ENCODE assay signal across 26 cellular contexts in the genomic region with DNA sequence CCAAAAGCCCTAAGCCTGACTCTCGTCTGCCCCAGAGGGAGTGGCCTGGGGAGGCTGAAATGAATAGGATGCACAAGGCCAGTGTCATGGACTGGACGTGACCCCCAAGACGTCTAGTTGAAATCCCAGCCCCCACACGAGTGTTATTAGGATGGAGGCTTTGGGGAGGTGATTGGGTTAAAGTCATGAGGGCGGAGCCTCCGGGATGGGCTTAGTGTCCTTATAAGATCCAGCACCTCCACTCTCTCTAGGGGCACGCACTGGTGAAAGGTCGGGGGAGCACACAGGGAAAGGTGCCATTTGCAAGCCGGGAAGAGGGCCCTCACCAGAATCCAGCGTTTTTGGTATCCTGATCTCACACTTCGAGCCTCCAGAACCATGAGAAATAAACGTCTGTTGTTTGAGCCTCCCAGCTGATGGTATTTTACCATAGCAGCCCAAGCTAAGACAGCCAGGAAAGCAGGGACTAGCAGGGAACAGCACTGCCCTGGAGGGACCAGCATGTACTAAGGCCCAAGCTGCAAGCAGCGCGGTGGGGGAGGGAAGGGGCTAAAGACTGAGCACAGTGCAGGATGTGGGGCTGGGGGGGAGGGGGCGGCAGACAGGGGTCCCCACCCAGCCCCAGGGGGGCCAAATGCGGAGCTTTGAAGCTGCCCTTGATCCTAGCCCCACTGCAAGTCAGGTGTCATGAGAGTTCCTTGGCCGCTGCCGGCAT.
DNase-seq lines count a peak whose midpoint lies in the region; ATAC-seq and TF ChIP-seq lines count a peak whose summit lies in the region.
"Had no signal": no experiment of that assay in that cellular context is flagged by ENCODE, and none has a peak within 500 bp of the region (broad histone marks: within the 10 kb centered on the region; RNA-seq: fewer than 3 reads in every experiment).

No MANE protein-coding gene starts in this region.

- H3K4me1 Mint-ChIP-seq in activated naive CD8-positive, alpha-beta T cell (ENCODE audit: low read depth): peaks cover 23% of the 10 kb centered on the region
- peaks cover 15% of the 10 kb centered on the region for H3K4me1 Mint-ChIP-seq in activated naive CD8-positive, alpha-beta T cell treated with anti-CD3 and anti-CD28 coated beads for 36 hours
- H3K4me1 Mint-ChIP-seq in endodermal cell: peaks cover 5% of the 10 kb centered on the region
- H3K4me1 Mint-ChIP-seq in stimulated activated naive B cell treated with anti-CD40 and anti-IgM and Interleukin-4, amounts not matched to agents 10 μg/mL and 1 μg/mL and 100 μg/mL, for 72 hours: peaks cover 12 to 18% of the 10 kb centered on the region in 2 donors

- H3K27ac Mint-ChIP-seq in activated naive CD8-positive, alpha-beta T cell: peak overlapping the region; percentile 22
- H3K27ac Mint-ChIP-seq in activated naive CD8-positive, alpha-beta T cell treated with anti-CD3 and anti-CD28 coated beads for 36 hours: no peak overlapping the region
- H3K27ac Mint-ChIP-seq in endodermal cell: peak overlapping the region; percentile 36
- peak overlapping the region; percentile 63 for H3K27ac Mint-ChIP-seq in stimulated activated naive B cell treated with anti-CD40 and anti-IgM and Interleukin-4, amounts not matched to agents 10 μg/mL and 1 μg/mL and 100 μg/mL, for 72 hours
- H3K27ac Mint-ChIP-seq: activated CD4-positive, alpha-beta T cell treated with anti-CD3 and anti-CD28 coated beads, Interleukin-2, amount 10 ng/mL, durations not matched to agents 7 days and 5 days; activated CD8-positive, alpha-beta memory T cell treated with anti-CD3 and anti-CD28 coated beads, Interleukin-2, amount 10 ng/mL, durations not matched to agents 7 days and 5 days; activated naive CD4-positive, alpha-beta T cell treated with anti-CD3 and anti-CD28 coated beads for 36 hours; progenitor cell of endocrine pancreas had no signal

- H3K9me3 ChIP-seq in endodermal cell (ENCODE audit: control insufficient read depth, low read length): peaks cover 14% of the 10 kb centered on the region
- H3K9me3 ChIP-seq in sigmoid colon: peaks cover 0 to 8% (median 0%) of the 10 kb centered on the region in 4 donors
- no peaks in the 10 kb centered on the region for H3K9me3 ChIP-seq in uterus

- intact Hi-C loops in sigmoid colon (cut with DNase I): no loop called here
- intact Hi-C loops in uterus (cut with DNase I; ENCODE audit: low total_unique reads): no loop called here

- H3K36me3 ChIP-seq in endodermal cell (ENCODE audit: control insufficient read depth, insufficient read depth, low read length): no peaks in the 10 kb centered on the region
- no peaks in the 10 kb centered on the region for H3K36me3 ChIP-seq in sigmoid colon
- no peaks in the 10 kb centered on the region for H3K36me3 ChIP-seq in uterus
- H3K36me3 ChIP-seq: brain microvascular endothelial cell, heart left ventricle, transverse colon had no signal

- H3K9me3 Mint-ChIP-seq in activated naive CD8-positive, alpha-beta T cell (ENCODE audit: low read depth): peaks cover 6% of the 10 kb centered on the region
- H3K9me3 Mint-ChIP-seq in activated naive CD8-positive, alpha-beta T cell treated with anti-CD3 and anti-CD28 coated beads for 36 hours: peaks cover 26% of the 10 kb centered on the region
- H3K9me3 Mint-ChIP-seq in endodermal cell: peaks cover 31% of the 10 kb centered on the region
- H3K9me3 Mint-ChIP-seq in stimulated activated naive B cell treated with anti-CD40 and anti-IgM and Interleukin-4, amounts not matched to agents 10 μg/mL and 1 μg/mL and 100 μg/mL, for 72 hours: peaks cover 14 to 15% of the 10 kb centered on the region in 2 donors

- TF ChIP-seq EP300 in sigmoid colon (IDR thresholded peaks at IDR 0.05): no peak

- no peaks in the 10 kb centered on the region for H3K36me3 Mint-ChIP-seq in activated naive CD8-positive, alpha-beta T cell
- H3K36me3 Mint-ChIP-seq in activated naive CD8-positive, alpha-beta T cell treated with anti-CD3 and anti-CD28 coated beads for 36 hours: peaks cover 6% of the 10 kb centered on the region
- peaks cover 6% of the 10 kb centered on the region for H3K36me3 Mint-ChIP-seq in endodermal cell (ENCODE audit: low read depth)
- peaks cover 2 to 13% of the 10 kb centered on the region in 2 donors for H3K36me3 Mint-ChIP-seq in stimulated activated naive B cell treated with anti-CD40 and anti-IgM and Interleukin-4, amounts not matched to agents 10 μg/mL and 1 μg/mL and 100 μg/mL, for 72 hours

- H3K27me3 ChIP-seq in endodermal cell (ENCODE audit: control insufficient read depth, insufficient read depth, low read length, poor library complexity, severe bottlenecking): no peaks in the 10 kb centered on the region
- H3K27me3 ChIP-seq in sigmoid colon: no peaks in the 10 kb centered on the region
- no peaks in the 10 kb centered on the region for H3K27me3 ChIP-seq in uterus
- H3K27me3 ChIP-seq: brain microvascular endothelial cell, heart left ventricle, transverse colon had no signal

- no peak for TF ChIP-seq CTCF in endodermal cell (conservative IDR thresholded peaks at IDR 0.05)
- TF ChIP-seq CTCF in sigmoid colon (IDR thresholded peaks at IDR 0.05): no peak
- no peak for TF ChIP-seq CTCF in uterus (IDR thresholded peaks at IDR 0.05)

- H3K4me3 Mint-ChIP-seq in activated naive CD8-positive, alpha-beta T cell: peak overlapping the region; percentile 64
- H3K4me3 Mint-ChIP-seq in activated naive CD8-positive, alpha-beta T cell treated with anti-CD3 and anti-CD28 coated beads for 36 hours: no peak overlapping the region
- no peak overlapping the region for H3K4me3 Mint-ChIP-seq in endodermal cell
- no peak overlapping the region for H3K4me3 Mint-ChIP-seq in stimulated activated naive B cell treated with anti-CD40 and anti-IgM and Interleukin-4, amounts not matched to agents 10 μg/mL and 1 μg/mL and 100 μg/mL, for 72 hours
- H3K4me3 Mint-ChIP-seq: activated CD4-positive, alpha-beta T cell treated with anti-CD3 and anti-CD28 coated beads, Interleukin-2, amount 10 ng/mL, durations not matched to agents 7 days and 5 days; activated CD8-positive, alpha-beta memory T cell treated with anti-CD3 and anti-CD28 coated beads, Interleukin-2, amount 10 ng/mL, durations not matched to agents 7 days and 5 days had no signal

- no peaks in the 10 kb centered on the region for H3K4me1 ChIP-seq in endodermal cell (ENCODE audit: control insufficient read depth, insufficient read depth, low read length)
- peaks cover 0 to 14% (median 6%) of the 10 kb centered on the region in 4 donors for H3K4me1 ChIP-seq in sigmoid colon
- no peaks in the 10 kb centered on the region for H3K4me1 ChIP-seq in uterus

- no peak overlapping the region for H3K27ac ChIP-seq in endodermal cell (ENCODE audit: low read depth, low read length)
- H3K27ac ChIP-seq in sigmoid colon: peak overlapping the region in 2 of 4 donors; percentile 30 to 50
- no peak overlapping the region for H3K27ac ChIP-seq in uterus
- H3K27ac ChIP-seq: brain microvascular endothelial cell, transverse colon, VCaP had no signal

- DNase-seq in activated naive CD8-positive, alpha-beta T cell treated with anti-CD3 and anti-CD28 coated beads for 36 hours: no peak
- peak; percentile 52 for DNase-seq in SK-N-DZ (ENCODE audit: low spot score)
- DNase-seq in endodermal cell: no peak
- no peak for DNase-seq in stimulated activated naive B cell treated with anti-CD40 and anti-IgM and Interleukin-4, amounts not matched to agents 10 μg/mL and 1 μg/mL and 100 μg/mL, for 72 hours
- no peak for DNase-seq in putamen (ENCODE audit: low spot score)
- no peak for DNase-seq in sigmoid colon
- no peak for DNase-seq in uterus
- DNase-seq: activated CD4-positive, alpha-beta T cell treated with anti-CD3 and anti-CD28 coated beads, Interleukin-2, amount 10 ng/mL, durations not matched to agents 7 days and 5 days; activated CD8-positive, alpha-beta memory T cell treated with anti-CD3 and anti-CD28 coated beads, Interleukin-2, amount 10 ng/mL, durations not matched to agents 7 days and 5 days; amniotic stem cell; brain microvascular endothelial cell; DMS79; foreskin fibroblast; KG1; kidney glomerular epithelial cell; NCI-H1417; NCI-H774; T-helper 9 cell; transverse colon had no signal

- H3K27me3 Mint-ChIP-seq in activated naive CD8-positive, alpha-beta T cell: no peaks in the 10 kb centered on the region
- H3K27me3 Mint-ChIP-seq in activated naive CD8-positive, alpha-beta T cell treated with anti-CD3 and anti-CD28 coated beads for 36 hours: no peaks in the 10 kb centered on the region
- H3K27me3 Mint-ChIP-seq in endodermal cell (ENCODE audit: insufficient read depth): peaks cover 7% of the 10 kb centered on the region
- peaks cover 0 to 11% of the 10 kb centered on the region in 2 donors for H3K27me3 Mint-ChIP-seq in stimulated activated naive B cell treated with anti-CD40 and anti-IgM and Interleukin-4, amounts not matched to agents 10 μg/mL and 1 μg/mL and 100 μg/mL, for 72 hours

- H3K4me3 ChIP-seq in endodermal cell (ENCODE audit: low read length) (no peak overlapping the region), sigmoid colon (no peak overlapping the region), uterus (no peak overlapping the region)
- H3K4me3 ChIP-seq: lung, transverse colon had no signal

- WGBS in endodermal cell (ENCODE audit: insufficient coverage in 1 of 2, insufficient read length in 1 of 2), 2 experiments: 71 to 75% methylated on average over 16 to 17 of the region's 18 CpGs
- 77 to 82% methylated on average over 18 of the region's 18 CpGs for WGBS in sigmoid colon, 2 donors

- no peak for ATAC-seq in stimulated activated naive B cell treated with anti-CD40 and anti-IgM and Interleukin-4, amounts not matched to agents 10 μg/mL and 1 μg/mL and 100 μg/mL, for 72 hours (replicated peaks)
- ATAC-seq: activated CD8-positive, alpha-beta memory T cell treated with anti-CD3 and anti-CD28 coated beads, Interleukin-2, amount 10 ng/mL, durations not matched to agents 7 days and 5 days; HCT116 had no signal

- H3K9ac ChIP-seq in endodermal cell (ENCODE audit: extremely low read depth, low read length, poor library complexity, severe bottlenecking): no peak overlapping the region

- TF ChIP-seq POLR2A in sigmoid colon (IDR thresholded peaks at IDR 0.05): no peak
- TF ChIP-seq POLR2A in uterus (IDR thresholded peaks at IDR 0.05): no peak
